Comparison of ENCODE assay signal across 2 cellular contexts in genomic region chr2:151033454-151034248, GRCh38.
TF ChIP-seq lines count a peak whose summit lies in the region.

No MANE protein-coding gene starts in this region.

TF ChIP-seq in IMR-90, 13 proteins besides CTCF, POLR2A, EP300 and RAD21:
- TF ChIP-seq BHLHE40 (IDR thresholded peaks at IDR 0.05; ENCODE audit: low read depth, low read length): no peak
- no peak for TF ChIP-seq CEBPB (IDR thresholded peaks at IDR 0.05; ENCODE audit: low read depth, low read length)
- no peak for TF ChIP-seq RFX5 (IDR thresholded peaks at IDR 0.05; ENCODE audit: low read depth, low read length)
- no peak for TF ChIP-seq MXI1 (IDR thresholded peaks at IDR 0.05; ENCODE audit: borderline replicate concordance, low read depth, low read length)
- no peak for TF ChIP-seq RCOR1 (IDR thresholded peaks at IDR 0.05; ENCODE audit: insufficient replicate concordance, low read length)
- TF ChIP-seq ELK1 (IDR thresholded peaks at IDR 0.05; ENCODE audit: borderline replicate concordance, low read depth, low read length): no peak
- no peak for TF ChIP-seq CHD1 (IDR thresholded peaks at IDR 0.05; ENCODE audit: low read depth, low read length)
- no peak for TF ChIP-seq USF2 (IDR thresholded peaks at IDR 0.05; ENCODE audit: low read depth, low read length)
- TF ChIP-seq SMC3 (IDR thresholded peaks at IDR 0.05; ENCODE audit: low read depth, low read length): no peak
- TF ChIP-seq MAZ (IDR thresholded peaks at IDR 0.05; ENCODE audit: borderline replicate concordance, low read depth, low read length): no peak
- TF ChIP-seq FOS (IDR thresholded peaks at IDR 0.05; ENCODE audit: low read depth, low read length): no peak
- no peak for TF ChIP-seq MAFK (IDR thresholded peaks at IDR 0.05; ENCODE audit: low read depth, low read length)
- TF ChIP-seq NFE2L2 (IDR thresholded peaks at IDR 0.05; ENCODE audit: low read depth, low read length): no peak

TF ChIP-seq in HEK293T, 16 proteins besides CTCF, POLR2A, EP300 and RAD21:
- TF ChIP-seq CTBP1 (IDR thresholded peaks at IDR 0.05; ENCODE audit: borderline replicate concordance): no peak
- no peak for TF ChIP-seq L3MBTL2 (conservative IDR thresholded peaks at IDR 0.05)
- TF ChIP-seq, protein P1, sequence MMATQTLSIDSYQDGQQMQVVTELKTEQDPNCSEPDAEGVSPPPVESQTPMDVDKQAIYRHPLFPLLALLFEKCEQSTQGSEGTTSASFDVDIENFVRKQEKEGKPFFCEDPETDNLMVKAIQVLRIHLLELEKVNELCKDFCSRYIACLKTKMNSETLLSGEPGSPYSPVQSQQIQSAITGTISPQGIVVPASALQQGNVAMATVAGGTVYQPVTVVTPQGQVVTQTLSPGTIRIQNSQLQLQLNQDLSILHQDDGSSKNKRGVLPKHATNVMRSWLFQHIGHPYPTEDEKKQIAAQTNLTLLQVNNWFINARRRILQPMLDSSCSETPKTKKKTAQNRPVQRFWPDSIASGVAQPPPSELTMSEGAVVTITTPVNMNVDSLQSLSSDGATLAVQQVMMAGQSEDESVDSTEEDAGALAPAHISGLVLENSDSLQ (IDR thresholded peaks at IDR 0.05): no peak
- TF ChIP-seq BHLHE40 (IDR thresholded peaks at IDR 0.05; ENCODE audit: borderline replicate concordance): no peak
- TF ChIP-seq ARNT (IDR thresholded peaks at IDR 0.05): no peak
- no peak for TF ChIP-seq ELF4 (IDR thresholded peaks at IDR 0.05)
- TF ChIP-seq NFRKB (IDR thresholded peaks at IDR 0.05): no peak
- no peak for TF ChIP-seq FOXA1 (IDR thresholded peaks at IDR 0.05)
- TF ChIP-seq FOXM1 (IDR thresholded peaks at IDR 0.05; ENCODE audit: borderline replicate concordance): no peak
- TF ChIP-seq FOXK2 (IDR thresholded peaks at IDR 0.05): no peak
- no peak for TF ChIP-seq ZNF384 (IDR thresholded peaks at IDR 0.05)
- no peak for TF ChIP-seq HDGF (IDR thresholded peaks at IDR 0.05; ENCODE audit: borderline replicate concordance)
- TF ChIP-seq SP1 (IDR thresholded peaks at IDR 0.05): no peak
- no peak for TF ChIP-seq LEF1 (IDR thresholded peaks at IDR 0.05; ENCODE audit: borderline replicate concordance)
- no peak for TF ChIP-seq SUZ12 (IDR thresholded peaks at IDR 0.05)
- no peak for TF ChIP-seq TARDBP (IDR thresholded peaks at IDR 0.05)
